Comparison of ENCODE assay signal across 8 cellular contexts in the genomic region with DNA sequence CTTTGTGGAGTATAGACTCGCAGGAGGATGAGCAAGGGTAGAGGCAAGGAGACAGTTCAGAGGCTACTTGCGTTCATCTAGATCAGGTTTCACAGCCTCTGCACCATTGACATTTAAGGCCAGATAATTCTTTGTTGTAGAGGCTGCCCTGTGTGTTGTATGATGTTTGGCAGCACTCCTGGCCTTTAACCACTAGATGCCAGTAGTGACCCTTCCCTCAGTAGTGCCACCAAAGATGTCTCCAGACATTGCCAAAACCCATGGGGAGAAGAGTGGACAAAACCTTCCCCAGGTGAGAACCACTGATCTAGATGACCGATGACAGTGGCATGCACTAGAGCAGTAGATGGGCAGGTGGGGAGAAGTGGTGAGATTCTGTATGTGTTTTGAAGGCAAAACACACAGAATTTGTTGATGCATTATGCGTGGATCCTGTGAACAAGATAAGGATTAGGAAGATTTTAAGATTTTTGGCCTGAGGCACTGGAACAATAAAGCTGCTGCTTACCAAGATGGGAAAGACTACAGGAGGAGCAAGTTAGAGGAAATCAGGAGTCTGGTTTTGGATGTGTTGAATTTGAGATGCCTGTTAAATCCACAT. TPM values are rescaled to one million over a fixed set of nuclear protein-coding genes. Genes with fewer than 3 reads are reported as not detected.
DNase-seq lines count a peak whose midpoint lies in the region; ATAC-seq and TF ChIP-seq lines count a peak whose summit lies in the region.

No MANE protein-coding gene starts in this region.

- no peak overlapping the region for H3K4me2 ChIP-seq in DND-41 (ENCODE audit: insufficient read depth, low read length)

- no peaks in the 10 kb centered on the region for H3K36me3 Mint-ChIP-seq in CD4-positive, alpha-beta T cell (ENCODE audit: low read depth)

- H3K9me3 Mint-ChIP-seq in CD4-positive, alpha-beta T cell: no peaks in the 10 kb centered on the region

- no peaks in the 10 kb centered on the region for H3K4me1 ChIP-seq in DND-41 (ENCODE audit: insufficient read depth, low read length)
- no peaks in the 10 kb centered on the region for H3K4me1 ChIP-seq in NT2/D1 (ENCODE audit: insufficient read depth, insufficient read length)
- H3K4me1 ChIP-seq in colonic mucosa: no peaks in the 10 kb centered on the region

- no peak overlapping the region for H3K4me3 Mint-ChIP-seq in CD4-positive, alpha-beta T cell

- no peak overlapping the region for H3K27ac ChIP-seq in DND-41 (ENCODE audit: low read length)
- no peak overlapping the region for H3K27ac ChIP-seq in colonic mucosa
- H3K27ac ChIP-seq in CD4-positive, alpha-beta T cell (ENCODE audit: low read depth, low read length): no peak overlapping the region

- no peaks in the 10 kb centered on the region for H4K20me1 ChIP-seq in DND-41 (ENCODE audit: insufficient read depth, low read length)

- H3K9ac ChIP-seq in DND-41 (ENCODE audit: low read depth, low read length) (no peak overlapping the region), NT2/D1 (ENCODE audit: insufficient read length, low read depth) (no peak overlapping the region), colonic mucosa (ENCODE audit: low read depth in 2 of 2, low read length in 2 of 2) (no peak overlapping the region)

- H3K9me3 ChIP-seq in DND-41 (ENCODE audit: insufficient read depth, low read length, severe bottlenecking) (no peaks in the 10 kb centered on the region), NT2/D1 (ENCODE audit: insufficient read depth, low read length) (no peaks in the 10 kb centered on the region), colonic mucosa (no peaks in the 10 kb centered on the region)
- no peaks in the 10 kb centered on the region for H3K9me3 ChIP-seq in CD4-positive, alpha-beta T cell (ENCODE audit: control insufficient read depth, low read length)

- H3K4me1 Mint-ChIP-seq in CD4-positive, alpha-beta T cell (ENCODE audit: low read depth): no peaks in the 10 kb centered on the region

- DNase-seq in DND-41 (no peak), HEK293T (ENCODE audit: extremely low spot score) (peak; percentile 61), NT2/D1 (ENCODE audit: low read depth, low spot score) (peak; percentile 43), colonic mucosa (peak; percentile 30), medulla oblongata (ENCODE audit: extremely low spot score) (peak; percentile 76)
- no peak for DNase-seq in CD4-positive, alpha-beta T cell
- no peak for DNase-seq in activated T-cell treated with anti-CD3 and anti-CD28 coated beads, Interleukin-2, amount 50 U/mL, for 48 hours

- H2AFZ ChIP-seq in DND-41 (ENCODE audit: low read depth, low read length): no peak overlapping the region; the same call in 1 of the 2 replicates

- peak; percentile 58 for TF ChIP-seq CTCF in DND-41 (IDR thresholded peaks at IDR 0.05; ENCODE audit: borderline replicate concordance, extremely low read depth, low read length, poor library complexity, severe bottlenecking)
- peak; percentile 50 for TF ChIP-seq CTCF in colonic mucosa (IDR thresholded peaks at IDR 0.05)
- TF ChIP-seq CTCF in CD4-positive, alpha-beta T cell (IDR thresholded peaks at IDR 0.05): no peak

- ATAC-seq in DND-41 (ENCODE audit: insufficient read depth, low read depth) (peak; percentile 60; the same call in 1 of the 3 replicates), HG03097 (IDR thresholded peaks at IDR 0.05; ENCODE audit: low FRiP score, unreplicated experiment) (no peak)
- no peak for ATAC-seq in CD4-positive, alpha-beta T cell (ENCODE audit: poor library complexity)

- CTCF ChIA-PET in HEK293T (lab: Yijun Ruan, JAX): no interaction called here
- CTCF ChIA-PET in CD4-positive, alpha-beta T cell (lab: Charles Lee): no interaction called here

- no peak overlapping the region for H3K27ac Mint-ChIP-seq in CD4-positive, alpha-beta T cell

- intact Hi-C loops in colonic mucosa (cut with DNase I): loop anchor here (10.0 kb wide), 1 partner anchor 582 kb away; no protein-coding TSS in a partner anchor
- intact Hi-C loops in CD4-positive, alpha-beta T cell (cut with DNase I, micrococcal nuclease): no loop called here

- POLR2A ChIA-PET in HEK293T (lab: Yijun Ruan, JAX): interaction anchor here (1.7 kb wide), 1 partner anchor 10 kb away, joined by 4 read pairs; no protein-coding TSS in a partner anchor
- POLR2A ChIA-PET in CD4-positive, alpha-beta T cell (lab: Charles Lee): no interaction called here

- H3K4me3 ChIP-seq in DND-41 (ENCODE audit: low read depth in 1 of 2, low read length in 2 of 2) (no peak overlapping the region), NT2/D1 (ENCODE audit: insufficient read length, low read depth) (no peak overlapping the region), colonic mucosa (no peak overlapping the region)

- H3K79me2 ChIP-seq in DND-41 (ENCODE audit: insufficient read depth, low read length): no peaks in the 10 kb centered on the region

- H3K27me3 ChIP-seq in DND-41 (ENCODE audit: insufficient read depth, low read length, poor library complexity) (peaks cover 33% of the 10 kb centered on the region), NT2/D1 (ENCODE audit: insufficient read depth, insufficient read length) (no peaks in the 10 kb centered on the region), colonic mucosa (no peaks in the 10 kb centered on the region)
- H3K27me3 ChIP-seq in CD4-positive, alpha-beta T cell (ENCODE audit: control insufficient read depth, insufficient read depth, low read length): peaks cover 6% of the 10 kb centered on the region

- peaks cover 21% of the 10 kb centered on the region for H3K27me3 Mint-ChIP-seq in CD4-positive, alpha-beta T cell

- H3K36me3 ChIP-seq in DND-41 (ENCODE audit: insufficient read depth, low read length) (no peaks in the 10 kb centered on the region), NT2/D1 (ENCODE audit: insufficient read depth, insufficient read length, low read length) (no peaks in the 10 kb centered on the region), colonic mucosa (no peaks in the 10 kb centered on the region)

TF ChIP-seq in HEK293T, 16 proteins besides CTCF, POLR2A, EP300 and RAD21:
- TF ChIP-seq SP1 (IDR thresholded peaks at IDR 0.05) (no peak), ZNF384 (IDR thresholded peaks at IDR 0.05) (no peak), BHLHE40 (IDR thresholded peaks at IDR 0.05; ENCODE audit: borderline replicate concordance) (no peak), L3MBTL2 (conservative IDR thresholded peaks at IDR 0.05) (no peak), ELF4 (IDR thresholded peaks at IDR 0.05) (no peak), TARDBP (IDR thresholded peaks at IDR 0.05) (no peak), NFRKB (IDR thresholded peaks at IDR 0.05) (no peak), HDGF (IDR thresholded peaks at IDR 0.05; ENCODE audit: borderline replicate concordance) (no peak), ARNT (IDR thresholded peaks at IDR 0.05) (no peak), FOXK2 (IDR thresholded peaks at IDR 0.05) (no peak), FOXM1 (IDR thresholded peaks at IDR 0.05; ENCODE audit: borderline replicate concordance) (no peak), CTBP1 (IDR thresholded peaks at IDR 0.05; ENCODE audit: borderline replicate concordance) (no peak), SUZ12 (IDR thresholded peaks at IDR 0.05) (no peak), FOXA1 (IDR thresholded peaks at IDR 0.05) (no peak), LEF1 (IDR thresholded peaks at IDR 0.05; ENCODE audit: borderline replicate concordance) (no peak)
- TF ChIP-seq, protein P1, sequence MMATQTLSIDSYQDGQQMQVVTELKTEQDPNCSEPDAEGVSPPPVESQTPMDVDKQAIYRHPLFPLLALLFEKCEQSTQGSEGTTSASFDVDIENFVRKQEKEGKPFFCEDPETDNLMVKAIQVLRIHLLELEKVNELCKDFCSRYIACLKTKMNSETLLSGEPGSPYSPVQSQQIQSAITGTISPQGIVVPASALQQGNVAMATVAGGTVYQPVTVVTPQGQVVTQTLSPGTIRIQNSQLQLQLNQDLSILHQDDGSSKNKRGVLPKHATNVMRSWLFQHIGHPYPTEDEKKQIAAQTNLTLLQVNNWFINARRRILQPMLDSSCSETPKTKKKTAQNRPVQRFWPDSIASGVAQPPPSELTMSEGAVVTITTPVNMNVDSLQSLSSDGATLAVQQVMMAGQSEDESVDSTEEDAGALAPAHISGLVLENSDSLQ (IDR thresholded peaks at IDR 0.05): no peak

RNA-seq across cellular contexts. Expression of a gene that starts 9.9 kb away (rescaled TPM):
- 10 to 100 TPM; 42.0 to 53.8 TPM for total RNA-seq in colonic mucosa
- 10 to 100 TPM; 17.3 to 21.4 TPM for total RNA-seq in CD4-positive, alpha-beta T cell

Comparison
In these comparisons a context has a peak if more than half of its experiments do, and no peak if none do; other contexts are left out.
1. DNase-seq: peak in HEK293T (single experiment), NT2/D1 (single experiment), colonic mucosa (single experiment) and medulla oblongata (single experiment); none in DND-41 (single experiment), CD4-positive, alpha-beta T cell (0 of 10) and activated T-cell treated with anti-CD3 and anti-CD28 coated beads, Interleukin-2, amount 50 U/mL, for 48 hours (0 of 2).